1 cellular context compared by ENCODE assay signal in the genomic region with DNA sequence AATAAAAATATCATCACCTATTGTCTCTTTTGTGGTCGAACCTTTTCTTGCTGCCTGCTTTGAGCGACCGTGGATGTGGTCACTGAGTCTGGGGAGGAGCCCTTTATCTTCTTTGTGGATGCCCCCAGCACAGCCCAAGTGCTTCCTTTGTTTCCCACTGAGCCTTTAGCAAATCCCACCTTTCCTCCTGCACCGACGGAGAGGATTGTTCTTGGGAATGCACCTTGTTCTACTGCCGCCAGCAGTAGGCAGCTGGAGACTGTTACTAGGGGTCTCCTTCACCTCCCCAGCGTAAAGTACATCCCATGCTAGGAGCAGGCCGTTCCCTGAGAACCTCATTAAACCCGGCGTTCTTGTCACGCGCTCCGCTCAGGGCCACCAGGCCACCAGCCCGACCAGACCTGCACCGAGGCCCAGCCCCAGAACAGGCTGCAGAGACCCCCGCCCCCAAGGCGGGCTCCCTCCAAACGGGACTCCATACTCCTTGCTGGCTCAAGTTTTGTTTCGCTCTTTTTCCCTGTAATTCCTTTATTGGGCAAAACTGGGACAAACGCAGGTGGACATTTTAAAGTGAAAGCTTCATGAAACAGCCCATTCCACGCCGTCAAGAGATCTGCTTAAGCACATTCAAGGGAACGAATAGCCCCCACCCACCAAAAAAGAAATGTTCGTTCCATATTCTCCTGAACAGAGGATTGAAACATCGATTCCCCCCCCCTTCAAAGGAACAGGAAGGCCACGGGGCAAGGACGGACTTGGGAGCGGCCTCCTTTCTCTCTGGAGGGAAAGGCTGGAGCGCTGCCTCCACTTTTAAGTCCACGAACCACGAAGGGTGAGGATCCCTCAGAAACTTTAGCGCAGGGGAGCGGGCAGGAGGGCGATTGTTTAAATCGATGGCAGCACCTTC.
TF ChIP-seq lines count a peak whose summit lies in the region.

No MANE protein-coding gene starts in this region.

TF ChIP-seq in HepG2, 621 proteins besides CTCF, POLR2A, EP300 and RAD21 (continued from another document and continues in another):
- no peak; the same call in 1 of the 2 replicates for TF ChIP-seq SATB2 (CRISPR knock-in tag; IDR thresholded peaks at IDR 0.05)
- TF ChIP-seq, protein P1, sequence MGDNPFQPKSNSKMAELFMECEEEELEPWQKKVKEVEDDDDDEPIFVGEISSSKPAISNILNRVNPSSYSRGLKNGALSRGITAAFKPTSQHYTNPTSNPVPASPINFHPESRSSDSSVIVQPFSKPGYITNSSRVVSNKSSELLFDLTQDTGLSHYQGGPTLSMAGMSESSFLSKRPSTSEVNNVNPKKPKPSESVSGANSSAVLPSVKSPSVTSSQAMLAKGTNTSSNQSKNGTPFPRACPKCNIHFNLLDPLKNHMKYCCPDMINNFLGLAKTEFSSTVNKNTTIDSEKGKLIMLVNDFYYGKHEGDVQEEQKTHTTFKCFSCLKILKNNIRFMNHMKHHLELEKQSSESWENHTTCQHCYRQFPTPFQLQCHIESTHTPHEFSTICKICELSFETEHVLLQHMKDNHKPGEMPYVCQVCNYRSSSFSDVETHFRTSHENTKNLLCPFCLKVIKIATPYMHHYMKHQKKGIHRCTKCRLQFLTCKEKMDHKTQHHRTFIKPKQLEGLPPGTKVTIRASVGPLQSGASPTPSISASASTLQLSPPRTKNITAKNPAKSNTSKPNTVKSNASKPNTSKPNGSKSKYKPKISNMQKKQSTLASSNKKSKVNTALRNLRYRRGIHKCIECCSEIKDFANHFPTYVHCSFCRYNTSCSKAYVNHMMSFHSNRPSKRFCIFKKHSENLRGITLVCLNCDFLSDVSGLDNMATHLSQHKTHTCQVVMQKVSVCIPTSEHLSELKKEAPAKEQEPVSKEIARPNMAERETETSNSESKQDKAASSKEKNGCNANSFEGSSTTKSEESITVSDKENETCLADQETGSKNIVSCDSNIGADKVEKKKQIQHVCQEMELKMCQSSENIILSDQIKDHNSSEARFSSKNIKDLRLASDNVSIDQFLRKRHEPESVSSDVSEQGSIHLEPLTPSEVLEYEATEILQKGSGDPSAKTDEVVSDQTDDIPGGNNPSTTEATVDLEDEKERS (CRISPR knock-in tag; IDR thresholded peaks at IDR 0.05): peak; percentile 24; the same call in 1 of the 2 replicates
- no peak for TF ChIP-seq MTF1 (CRISPR knock-in tag; IDR thresholded peaks at IDR 0.05)
- no peak for TF ChIP-seq RORA (CRISPR knock-in tag; IDR thresholded peaks at IDR 0.05)
- peak; percentile 40; the same call in 1 of the 2 replicates for TF ChIP-seq SAFB2 (CRISPR knock-in tag; IDR thresholded peaks at IDR 0.05; ENCODE audit: borderline replicate concordance, low read depth)
- no peak for TF ChIP-seq TAF15 (IDR thresholded peaks at IDR 0.05; ENCODE audit: low read depth, low read length, poor library complexity, severe bottlenecking)
- TF ChIP-seq, protein P2, sequence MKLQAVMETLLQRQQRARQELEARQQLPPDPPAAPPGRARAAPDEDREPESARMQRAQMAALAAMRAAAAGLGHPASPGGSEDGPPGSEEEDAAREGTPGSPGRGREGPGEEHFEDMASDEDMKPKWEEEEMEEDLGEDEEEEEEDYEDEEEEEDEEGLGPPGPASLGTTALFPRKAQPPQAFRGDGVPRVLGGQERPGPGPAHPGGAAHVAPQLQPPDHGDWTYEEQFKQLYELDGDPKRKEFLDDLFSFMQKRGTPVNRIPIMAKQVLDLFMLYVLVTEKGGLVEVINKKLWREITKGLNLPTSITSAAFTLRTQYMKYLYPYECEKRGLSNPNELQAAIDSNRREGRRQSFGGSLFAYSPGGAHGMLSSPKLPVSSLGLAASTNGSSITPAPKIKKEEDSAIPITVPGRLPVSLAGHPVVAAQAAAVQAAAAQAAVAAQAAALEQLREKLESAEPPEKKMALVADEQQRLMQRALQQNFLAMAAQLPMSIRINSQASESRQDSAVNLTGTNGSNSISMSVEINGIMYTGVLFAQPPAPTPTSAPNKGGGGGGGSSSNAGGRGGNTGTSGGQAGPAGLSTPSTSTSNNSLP (IDR thresholded peaks at IDR 0.05; ENCODE audit: low read depth, low read length): no peak
- no peak for TF ChIP-seq ZNF30 (CRISPR knock-in tag; IDR thresholded peaks at IDR 0.05)
- no peak for TF ChIP-seq SIX4 (CRISPR knock-in tag; IDR thresholded peaks at IDR 0.05)
- TF ChIP-seq, protein P3, sequence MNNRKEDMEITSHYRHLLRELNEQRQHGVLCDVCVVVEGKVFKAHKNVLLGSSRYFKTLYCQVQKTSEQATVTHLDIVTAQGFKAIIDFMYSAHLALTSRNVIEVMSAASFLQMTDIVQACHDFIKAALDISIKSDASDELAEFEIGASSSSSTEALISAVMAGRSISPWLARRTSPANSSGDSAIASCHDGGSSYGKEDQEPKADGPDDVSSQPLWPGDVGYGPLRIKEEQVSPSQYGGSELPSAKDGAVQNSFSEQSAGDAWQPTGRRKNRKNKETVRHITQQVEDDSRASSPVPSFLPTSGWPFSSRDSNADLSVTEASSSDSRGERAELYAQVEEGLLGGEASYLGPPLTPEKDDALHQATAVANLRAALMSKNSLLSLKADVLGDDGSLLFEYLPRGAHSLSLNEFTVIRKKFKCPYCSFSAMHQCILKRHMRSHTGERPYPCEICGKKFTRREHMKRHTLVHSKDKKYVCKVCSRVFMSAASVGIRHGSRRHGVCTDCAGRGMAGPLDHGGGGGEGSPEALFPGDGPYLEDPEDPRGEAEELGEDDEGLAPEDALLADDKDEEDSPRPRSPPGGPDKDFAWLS (CRISPR knock-in tag; IDR thresholded peaks at IDR 0.05; ENCODE audit: borderline replicate concordance): no peak
- TF ChIP-seq PAWR (CRISPR knock-in tag; IDR thresholded peaks at IDR 0.05; ENCODE audit: borderline replicate concordance): no peak; the same call in 1 of the 2 replicates
- peak; percentile 51; the same call in 1 of the 2 replicates for TF ChIP-seq ESRRA (CRISPR knock-in tag; IDR thresholded peaks at IDR 0.05; ENCODE audit: low read depth)
- peak; percentile 13; the same call in 1 of the 2 replicates for TF ChIP-seq ZNF563 (CRISPR knock-in tag; IDR thresholded peaks at IDR 0.05)
- peak; percentile 32; the same call in 1 of the 2 replicates for TF ChIP-seq SMC3 (IDR thresholded peaks at IDR 0.05; ENCODE audit: low read length)
- TF ChIP-seq, protein P4, sequence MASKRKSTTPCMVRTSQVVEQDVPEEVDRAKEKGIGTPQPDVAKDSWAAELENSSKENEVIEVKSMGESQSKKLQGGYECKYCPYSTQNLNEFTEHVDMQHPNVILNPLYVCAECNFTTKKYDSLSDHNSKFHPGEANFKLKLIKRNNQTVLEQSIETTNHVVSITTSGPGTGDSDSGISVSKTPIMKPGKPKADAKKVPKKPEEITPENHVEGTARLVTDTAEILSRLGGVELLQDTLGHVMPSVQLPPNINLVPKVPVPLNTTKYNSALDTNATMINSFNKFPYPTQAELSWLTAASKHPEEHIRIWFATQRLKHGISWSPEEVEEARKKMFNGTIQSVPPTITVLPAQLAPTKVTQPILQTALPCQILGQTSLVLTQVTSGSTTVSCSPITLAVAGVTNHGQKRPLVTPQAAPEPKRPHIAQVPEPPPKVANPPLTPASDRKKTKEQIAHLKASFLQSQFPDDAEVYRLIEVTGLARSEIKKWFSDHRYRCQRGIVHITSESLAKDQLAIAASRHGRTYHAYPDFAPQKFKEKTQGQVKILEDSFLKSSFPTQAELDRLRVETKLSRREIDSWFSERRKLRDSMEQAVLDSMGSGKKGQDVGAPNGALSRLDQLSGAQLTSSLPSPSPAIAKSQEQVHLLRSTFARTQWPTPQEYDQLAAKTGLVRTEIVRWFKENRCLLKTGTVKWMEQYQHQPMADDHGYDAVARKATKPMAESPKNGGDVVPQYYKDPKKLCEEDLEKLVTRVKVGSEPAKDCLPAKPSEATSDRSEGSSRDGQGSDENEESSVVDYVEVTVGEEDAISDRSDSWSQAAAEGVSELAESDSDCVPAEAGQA (IDR thresholded peaks at IDR 0.05; ENCODE audit: low read depth): no peak
- TF ChIP-seq, protein P4 (CRISPR knock-in tag; IDR thresholded peaks at IDR 0.05; ENCODE audit: borderline replicate concordance): no peak
- TF ChIP-seq, protein P5, sequence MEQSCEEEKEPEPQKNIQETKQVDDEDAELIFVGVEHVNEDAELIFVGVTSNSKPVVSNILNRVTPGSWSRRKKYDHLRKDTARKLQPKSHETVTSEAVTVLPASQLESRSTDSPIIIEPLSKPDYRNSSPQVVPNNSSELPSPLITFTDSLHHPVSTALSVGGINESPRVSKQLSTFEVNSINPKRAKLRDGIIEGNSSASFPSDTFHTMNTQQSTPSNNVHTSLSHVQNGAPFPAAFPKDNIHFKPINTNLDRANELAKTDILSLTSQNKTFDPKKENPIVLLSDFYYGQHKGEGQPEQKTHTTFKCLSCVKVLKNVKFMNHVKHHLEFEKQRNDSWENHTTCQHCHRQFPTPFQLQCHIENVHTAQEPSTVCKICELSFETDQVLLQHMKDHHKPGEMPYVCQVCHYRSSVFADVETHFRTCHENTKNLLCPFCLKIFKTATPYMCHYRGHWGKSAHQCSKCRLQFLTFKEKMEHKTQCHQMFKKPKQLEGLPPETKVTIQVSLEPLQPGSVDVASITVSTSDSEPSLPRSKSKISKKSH (CRISPR knock-in tag; IDR thresholded peaks at IDR 0.05; ENCODE audit: borderline replicate concordance): no peak
- TF ChIP-seq DNMT3B (CRISPR knock-in tag; conservative IDR thresholded peaks at IDR 0.05): no peak
- no peak for TF ChIP-seq HCFC1 (IDR thresholded peaks at IDR 0.05; ENCODE audit: low read depth, low read length)
- TF ChIP-seq, protein P6, sequence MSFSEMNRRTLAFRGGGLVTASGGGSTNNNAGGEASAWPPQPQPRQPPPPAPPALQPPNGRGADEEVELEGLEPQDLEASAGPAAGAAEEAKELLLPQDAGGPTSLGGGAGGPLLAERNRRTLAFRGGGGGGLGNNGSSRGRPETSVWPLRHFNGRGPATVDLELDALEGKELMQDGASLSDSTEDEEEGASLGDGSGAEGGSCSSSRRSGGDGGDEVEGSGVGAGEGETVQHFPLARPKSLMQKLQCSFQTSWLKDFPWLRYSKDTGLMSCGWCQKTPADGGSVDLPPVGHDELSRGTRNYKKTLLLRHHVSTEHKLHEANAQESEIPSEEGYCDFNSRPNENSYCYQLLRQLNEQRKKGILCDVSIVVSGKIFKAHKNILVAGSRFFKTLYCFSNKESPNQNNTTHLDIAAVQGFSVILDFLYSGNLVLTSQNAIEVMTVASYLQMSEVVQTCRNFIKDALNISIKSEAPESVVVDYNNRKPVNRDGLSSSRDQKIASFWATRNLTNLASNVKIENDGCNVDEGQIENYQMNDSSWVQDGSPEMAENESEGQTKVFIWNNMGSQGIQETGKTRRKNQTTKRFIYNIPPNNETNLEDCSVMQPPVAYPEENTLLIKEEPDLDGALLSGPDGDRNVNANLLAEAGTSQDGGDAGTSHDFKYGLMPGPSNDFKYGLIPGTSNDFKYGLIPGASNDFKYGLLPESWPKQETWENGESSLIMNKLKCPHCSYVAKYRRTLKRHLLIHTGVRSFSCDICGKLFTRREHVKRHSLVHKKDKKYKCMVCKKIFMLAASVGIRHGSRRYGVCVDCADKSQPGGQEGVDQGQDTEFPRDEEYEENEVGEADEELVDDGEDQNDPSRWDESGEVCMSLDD (CRISPR knock-in tag; IDR thresholded peaks at IDR 0.05; ENCODE audit: borderline replicate concordance): no peak
- 0 out of 4 replicates have a peak, but pooled peaks of 1 of the 2 experiments have one; percentile 54 for TF ChIP-seq KLF16 (CRISPR knock-in tag; IDR thresholded peaks at IDR 0.05)
- no peak for TF ChIP-seq ZNF749 (CRISPR knock-in tag; IDR thresholded peaks at IDR 0.05; ENCODE audit: borderline replicate concordance)
- no peak for TF ChIP-seq SIX1 (CRISPR knock-in tag; IDR thresholded peaks at IDR 0.05; ENCODE audit: borderline replicate concordance)
- no peak for TF ChIP-seq ARID2 (CRISPR knock-in tag; IDR thresholded peaks at IDR 0.05; ENCODE audit: borderline replicate concordance)
- no peak for TF ChIP-seq RBAK (CRISPR knock-in tag; IDR thresholded peaks at IDR 0.05)
- TF ChIP-seq ZNF839 (CRISPR knock-in tag; IDR thresholded peaks at IDR 0.05; ENCODE audit: borderline replicate concordance): no peak
- TF ChIP-seq, protein P7, sequence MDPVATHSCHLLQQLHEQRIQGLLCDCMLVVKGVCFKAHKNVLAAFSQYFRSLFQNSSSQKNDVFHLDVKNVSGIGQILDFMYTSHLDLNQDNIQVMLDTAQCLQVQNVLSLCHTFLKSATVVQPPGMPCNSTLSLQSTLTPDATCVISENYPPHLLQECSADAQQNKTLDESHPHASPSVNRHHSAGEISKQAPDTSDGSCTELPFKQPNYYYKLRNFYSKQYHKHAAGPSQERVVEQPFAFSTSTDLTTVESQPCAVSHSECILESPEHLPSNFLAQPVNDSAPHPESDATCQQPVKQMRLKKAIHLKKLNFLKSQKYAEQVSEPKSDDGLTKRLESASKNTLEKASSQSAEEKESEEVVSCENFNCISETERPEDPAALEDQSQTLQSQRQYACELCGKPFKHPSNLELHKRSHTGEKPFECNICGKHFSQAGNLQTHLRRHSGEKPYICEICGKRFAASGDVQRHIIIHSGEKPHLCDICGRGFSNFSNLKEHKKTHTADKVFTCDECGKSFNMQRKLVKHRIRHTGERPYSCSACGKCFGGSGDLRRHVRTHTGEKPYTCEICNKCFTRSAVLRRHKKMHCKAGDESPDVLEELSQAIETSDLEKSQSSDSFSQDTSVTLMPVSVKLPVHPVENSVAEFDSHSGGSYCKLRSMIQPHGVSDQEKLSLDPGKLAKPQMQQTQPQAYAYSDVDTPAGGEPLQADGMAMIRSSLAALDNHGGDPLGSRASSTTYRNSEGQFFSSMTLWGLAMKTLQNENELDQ (CRISPR knock-in tag; IDR thresholded peaks at IDR 0.05; ENCODE audit: borderline replicate concordance): no peak; the same call in 1 of the 2 replicates
- TF ChIP-seq, protein P8, sequence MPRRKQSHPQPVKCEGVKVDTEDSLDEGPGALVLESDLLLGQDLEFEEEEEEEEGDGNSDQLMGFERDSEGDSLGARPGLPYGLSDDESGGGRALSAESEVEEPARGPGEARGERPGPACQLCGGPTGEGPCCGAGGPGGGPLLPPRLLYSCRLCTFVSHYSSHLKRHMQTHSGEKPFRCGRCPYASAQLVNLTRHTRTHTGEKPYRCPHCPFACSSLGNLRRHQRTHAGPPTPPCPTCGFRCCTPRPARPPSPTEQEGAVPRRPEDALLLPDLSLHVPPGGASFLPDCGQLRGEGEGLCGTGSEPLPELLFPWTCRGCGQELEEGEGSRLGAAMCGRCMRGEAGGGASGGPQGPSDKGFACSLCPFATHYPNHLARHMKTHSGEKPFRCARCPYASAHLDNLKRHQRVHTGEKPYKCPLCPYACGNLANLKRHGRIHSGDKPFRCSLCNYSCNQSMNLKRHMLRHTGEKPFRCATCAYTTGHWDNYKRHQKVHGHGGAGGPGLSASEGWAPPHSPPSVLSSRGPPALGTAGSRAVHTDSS (CRISPR knock-in tag; conservative IDR thresholded peaks at IDR 0.05): no peak
- no peak for TF ChIP-seq CHD2 (IDR thresholded peaks at IDR 0.05; ENCODE audit: low read depth, low read length)
- TF ChIP-seq ZNF235 (CRISPR knock-in tag; IDR thresholded peaks at IDR 0.05; ENCODE audit: borderline replicate concordance): no peak
